8 cellular contexts compared by ENCODE assay signal in genomic region chr12:108618079-108618952, GRCh38. TPM values are rescaled to one million over a fixed set of nuclear protein-coding genes. Genes with fewer than 3 reads are reported as not detected.
A peak's percentile ranks its signal among the peaks of the same experiment; 100 is the strongest.
DNase-seq lines count a peak whose midpoint lies in the region; ATAC-seq and TF ChIP-seq lines count a peak whose summit lies in the region.

No MANE protein-coding gene starts in this region.

- POLR2A ChIA-PET in HCT116 (lab: Charles Lee), result interaction anchor here (1.1 to 1.4 kb wide), 2 partner anchors 53 to 56 kb away, joined by 3 read pairs; partner anchors contain the start of gene ISCU

- DNase-seq in DMS79 treated with DMSO at 0.1 percent for 48 hours (lab: John Stamatoyannopoulos, UW) (peak; percentile 73), HCT116 (ENCODE audit: low read depth, low spot score) (peak; percentile 64), NCI-H1694 treated with DMSO at 0.1 percent for 48 hours (lab: John Stamatoyannopoulos, UW) (peak; percentile 48), amniotic stem cell (lab: John Stamatoyannopoulos, UW) (peak; percentile 53), left ventricle myocardium inferior (peak; percentile 79), retina (peak; percentile 86)

- peak overlapping the region; percentile 40 for H3K4me3 Mint-ChIP-seq in T-helper 1 cell treated with Interleukin-12 subunit alpha and Interleukin-12 subunit beta and Interleukin-4 antibody, amounts not matched to agents 30 μg/mL and 1 μg/mL, for 36 hours

- no peaks in the 10 kb centered on the region for H3K27me3 Mint-ChIP-seq in T-helper 1 cell treated with Interleukin-12 subunit alpha and Interleukin-12 subunit beta and Interleukin-4 antibody, amounts not matched to agents 30 μg/mL and 1 μg/mL, for 36 hours (ENCODE audit: low read depth)

- RAD21 ChIA-PET in HCT116 (lab: Charles Lee; ENCODE audit: low non-redundant PET in 1 of 2, low total read pairs in 2 of 2, uncharacterized antibody in 2 of 2, unreplicated experiment in 2 of 2), result interaction anchor here (0.6 to 0.7 kb wide), 2 partner anchors 29 to 31 kb away, joined by 3 read pairs; no protein-coding TSS in a partner anchor

- no peaks in the 10 kb centered on the region for H3K27me3 ChIP-seq in HCT116 (ENCODE audit: insufficient read depth, low read length)
- no peaks in the 10 kb centered on the region for H3K27me3 ChIP-seq in left ventricle myocardium inferior (ENCODE audit: low read depth)

- no peak overlapping the region for H3K9ac ChIP-seq in HCT116 (ENCODE audit: low read length)

- BruUV-seq in HCT116 (replicated peaks; lab: Mats Ljungman, UMichigan), result no TSS peak

- peak overlapping the region; percentile 81 for H3K27ac Mint-ChIP-seq in T-helper 1 cell treated with Interleukin-12 subunit alpha and Interleukin-12 subunit beta and Interleukin-4 antibody, amounts not matched to agents 30 μg/mL and 1 μg/mL, for 36 hours

- peak overlapping the region; percentile 30; the same call in 1 of the 2 replicates for H3K4me2 ChIP-seq in HCT116 (ENCODE audit: low read length)

- CTCF ChIA-PET in HCT116 (lab: Charles Lee), result interaction anchor here (0.7 to 2.9 kb wide), 15 partner anchors 10 to 555 kb away, joined by 3 to 16 read pairs (median 4); partner anchors contain the start of gene ISCU

- intact Hi-C loops in HCT116 (cut with micrococcal nuclease) (loop anchor here (1.0 to 10.0 kb wide), 6 partner anchors 48 to 704 kb away; partner anchors contain the start of genes CMKLR1 and FICD), left ventricle myocardium inferior (cut with micrococcal nuclease) (loop anchor here (5.0 kb wide), 1 partner anchor 51 kb away; no protein-coding TSS in a partner anchor)

- no peaks in the 10 kb centered on the region for H4K20me1 ChIP-seq in HCT116 (ENCODE audit: insufficient read depth)

- ATAC-seq in HCT116, result peak; percentile 96
- ATAC-seq in GM18870 (IDR thresholded peaks at IDR 0.05; ENCODE audit: unreplicated experiment), result no peak

- H3K4me1 Mint-ChIP-seq in T-helper 1 cell treated with Interleukin-12 subunit alpha and Interleukin-12 subunit beta and Interleukin-4 antibody, amounts not matched to agents 30 μg/mL and 1 μg/mL, for 36 hours (ENCODE audit: low read depth), result peaks cover 58% of the 10 kb centered on the region

- H3K4me3 ChIP-seq in HCT116 (replicated peaks in 1 of 2; ENCODE audit: low read depth in 1 of 2, low read length in 2 of 2) (no peak overlapping the region), left ventricle myocardium inferior (no peak overlapping the region)

- peak overlapping the region; percentile 67 for H2AFZ ChIP-seq in HCT116 (ENCODE audit: low read depth, low read length, poor library complexity, severe bottlenecking)

- H3K9me2 ChIP-seq in HCT116 (ENCODE audit: insufficient read depth), result no peaks in the 10 kb centered on the region

- H3K4me1 ChIP-seq in HCT116 (ENCODE audit: control insufficient read depth in 1 of 2, insufficient read depth in 2 of 2, low read length in 2 of 2) (peaks cover 2 to 16% of the 10 kb centered on the region in 2 experiments), left ventricle myocardium inferior (peaks cover 20% of the 10 kb centered on the region)

- peaks cover 13% of the 10 kb centered on the region for H3K9me3 Mint-ChIP-seq in T-helper 1 cell treated with Interleukin-12 subunit alpha and Interleukin-12 subunit beta and Interleukin-4 antibody, amounts not matched to agents 30 μg/mL and 1 μg/mL, for 36 hours

- H3K79me2 ChIP-seq in HCT116 (ENCODE audit: insufficient read depth, low read length), result no peaks in the 10 kb centered on the region

- no peak overlapping the region for H3K27ac ChIP-seq in HCT116 (ENCODE audit: low read depth, low read length)
- no peak overlapping the region for H3K27ac ChIP-seq in left ventricle myocardium inferior (replicated peaks)

- TF ChIP-seq RAD21 in HCT116 (IDR thresholded peaks at IDR 0.05; ENCODE audit: low read depth), result peak; percentile 99

- peaks cover 62% of the 10 kb centered on the region for H3K36me3 Mint-ChIP-seq in T-helper 1 cell treated with Interleukin-12 subunit alpha and Interleukin-12 subunit beta and Interleukin-4 antibody, amounts not matched to agents 30 μg/mL and 1 μg/mL, for 36 hours (ENCODE audit: low read depth)

- no peaks in the 10 kb centered on the region for H3K36me3 ChIP-seq in HCT116 (ENCODE audit: control insufficient read depth in 1 of 2, insufficient read depth in 2 of 2, low read length in 2 of 2)
- no peaks in the 10 kb centered on the region for H3K36me3 ChIP-seq in left ventricle myocardium inferior

- H3K9me3 ChIP-seq in HCT116 (ENCODE audit: control insufficient read depth in 1 of 2, insufficient read depth in 1 of 2, low read depth in 1 of 2, low read length in 2 of 2) (peaks cover 0 to 6% of the 10 kb centered on the region in 2 experiments; a peak in 1 of 4 replicates), left ventricle myocardium inferior (replicated peaks) (peaks cover 8% of the 10 kb centered on the region)

- TF ChIP-seq CTCF in HCT116 (IDR thresholded peaks at IDR 0.05 in 2 of 3, conservative IDR thresholded peaks at IDR 0.05 in 1 of 3; ENCODE audit: borderline replicate concordance in 1 of 3, insufficient read depth in 1 of 3, low read depth in 2 of 3, low read length in 2 of 3) (peak; percentile 95 to 99 (median 96)), left ventricle myocardium inferior (IDR thresholded peaks at IDR 0.05; ENCODE audit: borderline replicate concordance) (peak; percentile 97)

- no peak for TF ChIP-seq POLR2A in HCT116 (IDR thresholded peaks at IDR 0.05; ENCODE audit: borderline replicate concordance, extremely low read depth, insufficient read depth, insufficient read length)

TF ChIP-seq in HCT116, 20 proteins besides CTCF, POLR2A, EP300 and RAD21:
- no peak for TF ChIP-seq FOSL1 (IDR thresholded peaks at IDR 0.05; ENCODE audit: low read depth)
- peak; percentile 57 for TF ChIP-seq YY1 (IDR thresholded peaks at IDR 0.05; ENCODE audit: extremely low read depth, insufficient replicate concordance, low read depth, low read length)

RNA-seq across cellular contexts. Expression of gene SELPLG, which starts 15.4 kb away (rescaled TPM):
- total RNA-seq in HCT116 (2021; ENCODE audit: unreplicated experiment), result 1.2 TPM
- 0.16 and 0.26 TPM in 2 replicates for polyA plus RNA-seq in HCT116 (2012)
- total RNA-seq in left ventricle myocardium inferior, result 3.4 TPM

RNA-seq across cellular contexts. Expression of gene TMEM119, which starts 20.4 kb away (rescaled TPM):
- total RNA-seq in HCT116 (2021; ENCODE audit: unreplicated experiment) (not detected), left ventricle myocardium inferior (1.3 TPM)
- not detected in 2 replicates for polyA plus RNA-seq in HCT116 (2012)

RNA-seq across cellular contexts. Expression of gene ISCU, which starts 55.9 kb away (rescaled TPM):
- total RNA-seq in HCT116 (2021; ENCODE audit: unreplicated experiment) (89.6 TPM), left ventricle myocardium inferior (560 TPM)
- 71.6 and 78.4 TPM in 2 replicates for polyA plus RNA-seq in HCT116 (2012)

RNA-seq across cellular contexts. Expression of gene SART3, which starts 57.3 kb away (rescaled TPM):
- total RNA-seq in HCT116 (2021; ENCODE audit: unreplicated experiment), result 76.1 TPM
- polyA plus RNA-seq in HCT116 (2012), result 44.1 and 48.3 TPM in 2 replicates
- total RNA-seq in left ventricle myocardium inferior, result 24.9 TPM
